Comparison of ENCODE assay signal across 9 cellular contexts in the genomic region with DNA sequence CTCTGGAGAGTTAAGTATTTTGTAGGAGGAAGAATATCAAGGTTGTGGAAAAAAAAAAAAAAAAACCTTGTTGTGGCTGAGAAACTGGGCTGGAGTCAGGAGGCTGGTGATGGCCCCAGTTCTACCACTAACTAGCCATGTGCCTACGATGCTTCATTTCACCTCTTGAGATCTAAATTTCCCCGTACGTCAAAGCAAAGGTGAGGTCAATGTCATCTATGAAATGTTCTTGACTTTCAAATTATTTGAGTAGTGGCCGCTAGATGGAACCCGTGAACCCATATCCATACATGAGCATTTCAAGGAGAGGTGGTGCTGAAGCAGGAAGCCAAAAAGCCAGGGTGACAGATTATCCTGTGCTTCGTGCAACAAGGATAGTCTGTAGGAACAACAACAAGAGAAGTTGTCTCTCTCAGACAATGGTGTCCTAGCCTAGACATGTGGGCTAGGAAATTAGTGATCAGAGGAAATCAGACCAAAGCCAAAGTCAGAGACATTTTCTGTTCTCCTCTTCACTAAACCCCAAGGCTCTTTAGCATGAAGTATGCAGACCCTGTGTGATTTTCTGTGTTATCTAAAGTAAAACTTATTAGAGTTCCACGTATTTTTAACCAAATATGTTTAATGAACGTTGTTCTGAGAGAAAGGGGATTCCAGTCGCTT.
DNase-seq lines count a peak whose midpoint lies in the region; ATAC-seq and TF ChIP-seq lines count a peak whose summit lies in the region.
"Had no signal": no experiment of that assay in that cellular context is flagged by ENCODE, and none has a peak within 500 bp of the region (broad histone marks: within the 10 kb centered on the region; RNA-seq: fewer than 3 reads in every experiment).

No MANE protein-coding gene starts in this region.

- H3K4me1 ChIP-seq in right lobe of liver (no peaks in the 10 kb centered on the region), testis (no peaks in the 10 kb centered on the region)

- WGBS in right lobe of liver (ENCODE audit: insufficient coverage, low coverage, low lambda C conversion rate, missing lambda C conversion rate): 16% methylated on average over 9 of the region's 9 CpGs
- 26 to 43% methylated on average over 9 of the region's 9 CpGs for WGBS in testis, 2 donors

- intact Hi-C loops in right lobe of liver (cut with DNase I): no loop called here
- intact Hi-C loops in testis (cut with DNase I; ENCODE audit: low total_unique reads): no loop called here

- no peaks in the 10 kb centered on the region for H3K9me3 ChIP-seq in right lobe of liver
- H3K9me3 ChIP-seq in testis: no peaks in the 10 kb centered on the region
- H3K9me3 ChIP-seq: neutrophil had no signal

- H3K27me3 ChIP-seq in right lobe of liver (no peaks in the 10 kb centered on the region), testis (no peaks in the 10 kb centered on the region)
- H3K27me3 ChIP-seq: neutrophil had no signal

- peak; percentile 58 for TF ChIP-seq CTCF in coronary artery (IDR thresholded peaks at IDR 0.05)
- peak; percentile 52 to 56 (median 54) for TF ChIP-seq CTCF in right lobe of liver (IDR thresholded peaks at IDR 0.05)
- peak in 2 of 3 experiments; percentile 42 to 60 for TF ChIP-seq CTCF in testis (IDR thresholded peaks at IDR 0.05)

- peak overlapping the region; percentile 34; the same call in 1 of the 2 replicates for H3K4me3 ChIP-seq in GM08714 (ENCODE audit: low read length)
- no peak overlapping the region for H3K4me3 ChIP-seq in coronary artery
- H3K4me3 ChIP-seq in right lobe of liver: no peak overlapping the region
- H3K4me3 ChIP-seq in testis: no peak overlapping the region

- ATAC-seq in HG02759 (IDR thresholded peaks at IDR 0.05; ENCODE audit: unreplicated experiment) (peak; percentile 84), right lobe of liver (peak; percentile 85 to 86 (median 86))

- TF ChIP-seq POLR2A in right lobe of liver (IDR thresholded peaks at IDR 0.05) (no peak), testis (IDR thresholded peaks at IDR 0.05) (no peak)

- DNase-seq in A172 (ENCODE audit: low spot score): peak; percentile 29
- peak; percentile 20 for DNase-seq in NCI-H2081 treated with DMSO at 0.1 percent for 48 hours (lab: John Stamatoyannopoulos, UW)
- DNase-seq in T-helper 9 cell: peak; percentile 19
- DNase-seq in coronary artery (ENCODE audit: low spot score): no peak
- no peak for DNase-seq in right lobe of liver
- DNase-seq in testis: peak; percentile 66

- H3K27ac ChIP-seq in coronary artery (no peak overlapping the region), right lobe of liver (no peak overlapping the region), testis (no peak overlapping the region)
- H3K27ac ChIP-seq: neutrophil had no signal

- no peaks in the 10 kb centered on the region for H3K36me3 ChIP-seq in right lobe of liver
- no peaks in the 10 kb centered on the region for H3K36me3 ChIP-seq in testis (ENCODE audit: low read depth, missing control alignments)
- H3K36me3 ChIP-seq: neutrophil had no signal

Comparison
In these comparisons a context has a peak if more than half of its experiments do, and no peak if none do; other contexts are left out.
1. DNase-seq: peak in A172 (single experiment), NCI-H2081 treated with DMSO at 0.1 percent for 48 hours (single experiment), T-helper 9 cell (single experiment) and testis (single experiment); none in coronary artery (single experiment) and right lobe of liver (0 of 3).
2. Peak in every context shown above with its lines, with median percentiles within 50 percentile points of each other: CTCF ChIP-seq.